Comparison of ENCODE assay signal across 8 cellular contexts in the genomic region with DNA sequence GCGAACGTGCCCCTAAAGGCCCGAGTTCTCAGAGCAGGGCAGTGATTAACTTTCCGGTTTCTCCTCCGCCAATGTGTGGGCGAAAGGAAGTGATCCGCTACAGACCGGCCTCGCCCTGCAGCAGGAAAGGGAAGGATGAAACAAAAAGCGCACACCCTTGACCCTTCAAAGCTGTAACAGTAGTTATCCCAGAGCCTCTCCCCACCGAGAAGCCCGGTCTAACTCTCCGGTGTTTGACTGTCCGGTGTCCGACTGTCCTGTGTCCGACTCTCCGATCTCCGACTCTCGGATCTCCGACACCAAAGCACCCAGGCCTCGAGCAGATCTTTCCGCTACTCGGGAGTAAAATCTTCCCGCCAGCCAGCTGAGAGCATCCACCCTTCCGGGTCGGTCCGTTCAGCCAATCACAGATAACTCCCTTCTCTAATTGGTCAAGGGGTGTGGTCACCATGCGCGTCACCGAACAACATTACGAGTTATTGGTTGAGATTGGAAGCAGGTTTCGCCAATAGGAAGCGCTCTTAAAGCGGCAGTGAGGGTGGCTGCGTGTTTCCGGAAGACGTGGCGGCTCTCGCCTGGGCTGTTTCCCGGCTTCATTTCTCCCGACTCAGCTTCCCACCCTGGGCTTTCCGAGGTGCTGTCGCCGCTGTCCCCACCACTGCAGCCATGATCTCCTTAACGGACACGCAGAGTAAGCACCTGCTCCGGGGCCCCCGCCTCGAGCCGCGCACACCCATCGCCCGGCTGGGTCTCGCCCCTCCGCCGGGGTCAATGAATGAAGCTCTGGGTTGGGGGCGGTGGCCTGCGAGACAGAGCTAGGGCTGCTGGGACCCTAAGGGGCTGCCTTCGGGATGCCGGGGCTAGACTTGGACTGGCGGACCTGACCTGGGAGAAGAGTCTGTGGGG. TPM values are rescaled to one million over a fixed set of nuclear protein-coding genes. Genes with fewer than 3 reads are reported as not detected.
A peak's percentile ranks its signal among the peaks of the same experiment; 100 is the strongest.
DNase-seq lines count a peak whose midpoint lies in the region; ATAC-seq and TF ChIP-seq lines count a peak whose summit lies in the region.

A gene with protein sequence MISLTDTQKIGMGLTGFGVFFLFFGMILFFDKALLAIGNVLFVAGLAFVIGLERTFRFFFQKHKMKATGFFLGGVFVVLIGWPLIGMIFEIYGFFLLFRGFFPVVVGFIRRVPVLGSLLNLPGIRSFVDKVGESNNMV (plus strand): TSS at position 532 of the 906 bp plus-strand sequence. CDS start 135 bp downstream, at position 667.
A gene with protein sequence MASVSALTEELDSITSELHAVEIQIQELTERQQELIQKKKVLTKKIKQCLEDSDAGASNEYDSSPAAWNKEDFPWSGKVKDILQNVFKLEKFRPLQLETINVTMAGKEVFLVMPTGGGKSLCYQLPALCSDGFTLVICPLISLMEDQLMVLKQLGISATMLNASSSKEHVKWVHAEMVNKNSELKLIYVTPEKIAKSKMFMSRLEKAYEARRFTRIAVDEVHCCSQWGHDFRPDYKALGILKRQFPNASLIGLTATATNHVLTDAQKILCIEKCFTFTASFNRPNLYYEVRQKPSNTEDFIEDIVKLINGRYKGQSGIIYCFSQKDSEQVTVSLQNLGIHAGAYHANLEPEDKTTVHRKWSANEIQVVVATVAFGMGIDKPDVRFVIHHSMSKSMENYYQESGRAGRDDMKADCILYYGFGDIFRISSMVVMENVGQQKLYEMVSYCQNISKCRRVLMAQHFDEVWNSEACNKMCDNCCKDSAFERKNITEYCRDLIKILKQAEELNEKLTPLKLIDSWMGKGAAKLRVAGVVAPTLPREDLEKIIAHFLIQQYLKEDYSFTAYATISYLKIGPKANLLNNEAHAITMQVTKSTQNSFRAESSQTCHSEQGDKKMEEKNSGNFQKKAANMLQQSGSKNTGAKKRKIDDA (minus strand): TSS at position 378 of the 906 bp plus-strand sequence. CDS start 2,065 bp downstream, outside the sequence.

- CTCF ChIA-PET in Calu3 (lab: Charles Lee), result interaction anchor here (0.7 kb wide), 1 partner anchor 942 kb away, joined by 3 read pairs; no protein-coding TSS in a partner anchor
- CTCF ChIA-PET in activated CD8-positive, alpha-beta memory T cell treated with anti-CD3 and anti-CD28 coated beads, Interleukin-2, amount 10 ng/mL, durations not matched to agents 7 days and 5 days (lab: Charles Lee), result interaction anchor here (0.6 to 1.5 kb wide), 7 partner anchors 9 to 179 kb away, joined by 3 to 8 read pairs (median 4); partner anchors contain the start of genes LDHB and PYROXD1

- no CpG with 5 or more reads among the region's 61 CpGs for WGBS in mesendoderm (ENCODE audit: extremely low coverage, insufficient coverage, low lambda C conversion rate)

- H3K56ac ChIP-seq in mesendoderm (ENCODE audit: low read length), result peak within 1 kb of the TSS; percentile 92

- peak within 1 kb of the TSS; percentile 45 for H3K4ac ChIP-seq in mesendoderm (ENCODE audit: low read depth, low read length)

- H3K27ac ChIP-seq in HUES48 (ENCODE audit: low read depth, low read length), result peak within 1 kb of the TSS; percentile 89
- H3K27ac ChIP-seq in mesendoderm (ENCODE audit: low read depth, low read length), result peak within 1 kb of the TSS; percentile 64

- ATAC-seq in GM21423 (IDR thresholded peaks at IDR 0.05; ENCODE audit: unreplicated experiment), result peak; percentile 98
- ATAC-seq in activated CD8-positive, alpha-beta memory T cell treated with anti-CD3 and anti-CD28 coated beads, Interleukin-2, amount 10 ng/mL, durations not matched to agents 7 days and 5 days, result peak; percentile 93

- peaks cover 25% of the 10 kb centered on the region for H3K36me3 ChIP-seq in HUES48 (ENCODE audit: control insufficient read depth, insufficient read depth, low read length)
- H3K36me3 ChIP-seq in NT2/D1 (ENCODE audit: insufficient read depth, insufficient read length, low read length), result peaks cover 44% of the 10 kb centered on the region
- H3K36me3 ChIP-seq in mesendoderm (ENCODE audit: control insufficient read depth, insufficient read depth, low read length), result no peaks in the 10 kb centered on the region

- H3K9me3 ChIP-seq in HUES48 (ENCODE audit: control insufficient read depth, insufficient read depth, low read length), result no peaks in the 10 kb centered on the region
- no peaks in the 10 kb centered on the region for H3K9me3 ChIP-seq in NT2/D1 (ENCODE audit: insufficient read depth, low read length)

- H3K27ac Mint-ChIP-seq in Calu3 (ENCODE audit: unreplicated experiment), result no peak within 1 kb of the TSS
- H3K27ac Mint-ChIP-seq in activated CD8-positive, alpha-beta memory T cell treated with anti-CD3 and anti-CD28 coated beads, Interleukin-2, amount 10 ng/mL, durations not matched to agents 7 days and 5 days, result no peak within 1 kb of the TSS

- H4K5ac ChIP-seq in mesendoderm (ENCODE audit: low read length), result no peak within 1 kb of the TSS

- intact Hi-C loops in Calu3 (cut with micrococcal nuclease; ENCODE audit: unreplicated experiment), result loop anchor here (5.0 to 10.0 kb wide), 2 partner anchors 64 to 183 kb away; partner anchors contain the start of gene PYROXD1

- H3K4me1 Mint-ChIP-seq in Calu3 (ENCODE audit: low read depth, unreplicated experiment), result peaks cover 9% of the 10 kb centered on the region
- H3K4me1 Mint-ChIP-seq in activated CD8-positive, alpha-beta memory T cell treated with anti-CD3 and anti-CD28 coated beads, Interleukin-2, amount 10 ng/mL, durations not matched to agents 7 days and 5 days, result peaks cover 48% of the 10 kb centered on the region

- in situ Hi-C loops in endometrial microvascular endothelial cells (cut with HindIII; ENCODE audit: inconsistent ontology term, low pct_unique_long_range_greater_than_20kb, low sequenced_read_pairs), result no loop called here

- TF ChIP-seq CTCF in Calu3 (IDR thresholded peaks at IDR 0.05; ENCODE audit: unreplicated experiment), result no peak

- H3K4me3 ChIP-seq in HUES48 (ENCODE audit: low read depth, low read length), result peak within 1 kb of the TSS; percentile 81
- peak within 1 kb of the TSS; percentile 90 for H3K4me3 ChIP-seq in NT2/D1 (ENCODE audit: insufficient read length, low read depth)
- H3K4me3 ChIP-seq in mesendoderm (ENCODE audit: low read length), result peak within 1 kb of the TSS; percentile 90

- H3K79me1 ChIP-seq in mesendoderm (ENCODE audit: low read length), result peaks cover 9% of the 10 kb centered on the region

- H3K4me1 ChIP-seq in HUES48 (ENCODE audit: control insufficient read depth, insufficient read depth, low read length), result peaks cover 9% of the 10 kb centered on the region
- H3K4me1 ChIP-seq in NT2/D1 (ENCODE audit: insufficient read depth, insufficient read length), result no peaks in the 10 kb centered on the region
- peaks cover 2% of the 10 kb centered on the region for H3K4me1 ChIP-seq in mesendoderm (ENCODE audit: control insufficient read depth, low read depth, low read length)

- no peak within 1 kb of the TSS for H3K4me3 Mint-ChIP-seq in Calu3 (ENCODE audit: low read depth, unreplicated experiment)
- no peak within 1 kb of the TSS for H3K4me3 Mint-ChIP-seq in activated CD8-positive, alpha-beta memory T cell treated with anti-CD3 and anti-CD28 coated beads, Interleukin-2, amount 10 ng/mL, durations not matched to agents 7 days and 5 days

- H3K27me3 ChIP-seq in HUES48 (ENCODE audit: control insufficient read depth, insufficient read depth, low read length) (no peaks in the 10 kb centered on the region), NT2/D1 (ENCODE audit: insufficient read depth, insufficient read length) (no peaks in the 10 kb centered on the region), mesendoderm (ENCODE audit: insufficient read depth, low read length, poor library complexity) (no peaks in the 10 kb centered on the region)

- peak; percentile 90 for DNase-seq in Calu3
- DNase-seq in NT2/D1 (ENCODE audit: low read depth, low spot score), result peak; percentile 100
- peak; percentile 96 for DNase-seq in activated CD8-positive, alpha-beta memory T cell treated with anti-CD3 and anti-CD28 coated beads, Interleukin-2, amount 10 ng/mL, durations not matched to agents 7 days and 5 days
- DNase-seq in mesendoderm, result peak; percentile 99
- DNase-seq in stimulated activated CD8-positive, alpha-beta memory T cell treated with anti-CD3 and anti-CD28 coated beads, Interleukin-15, amount 100 ng/mL, for 1 hour (ENCODE audit: low read depth), result peak; percentile 79

- no peak within 1 kb of the TSS for H2BK15ac ChIP-seq in mesendoderm (replicated peaks; ENCODE audit: low read depth)

- peak within 1 kb of the TSS; percentile 72 for H3K18ac ChIP-seq in mesendoderm (ENCODE audit: low read length)

- H2BK120ac ChIP-seq in mesendoderm (ENCODE audit: low read depth, low read length), result no peak within 1 kb of the TSS

- no peaks in the 10 kb centered on the region for H3K27me3 Mint-ChIP-seq in Calu3 (ENCODE audit: unreplicated experiment)
- no peaks in the 10 kb centered on the region for H3K27me3 Mint-ChIP-seq in activated CD8-positive, alpha-beta memory T cell treated with anti-CD3 and anti-CD28 coated beads, Interleukin-2, amount 10 ng/mL, durations not matched to agents 7 days and 5 days

- peak within 1 kb of the TSS; percentile 66 for H3K4me2 ChIP-seq in mesendoderm (ENCODE audit: low read length)

- BruUV-seq in Calu3 (replicated peaks; lab: Mats Ljungman, UMichigan), result no TSS peak

- H4K8ac ChIP-seq in mesendoderm (ENCODE audit: low read depth, low read length), result peak within 1 kb of the TSS; percentile 89

- H2BK5ac ChIP-seq in mesendoderm (ENCODE audit: low read length), result no peak within 1 kb of the TSS

- no peak within 1 kb of the TSS for H2AK5ac ChIP-seq in mesendoderm (ENCODE audit: low read length)

- H3K9ac ChIP-seq in HUES48 (ENCODE audit: low read depth, low read length) (peak within 1 kb of the TSS; percentile 84), NT2/D1 (ENCODE audit: insufficient read length, low read depth) (peak within 1 kb of the TSS; percentile 91), mesendoderm (ENCODE audit: low read length) (peak within 1 kb of the TSS; percentile 87)

- no peaks in the 10 kb centered on the region for H3K9me3 Mint-ChIP-seq in Calu3 (ENCODE audit: low read depth, unreplicated experiment)
- H3K9me3 Mint-ChIP-seq in activated CD8-positive, alpha-beta memory T cell treated with anti-CD3 and anti-CD28 coated beads, Interleukin-2, amount 10 ng/mL, durations not matched to agents 7 days and 5 days (ENCODE audit: low read depth), result no peaks in the 10 kb centered on the region

- no peaks in the 10 kb centered on the region for H3K36me3 Mint-ChIP-seq in Calu3 (ENCODE audit: insufficient read depth, unreplicated experiment)
- H3K36me3 Mint-ChIP-seq in activated CD8-positive, alpha-beta memory T cell treated with anti-CD3 and anti-CD28 coated beads, Interleukin-2, amount 10 ng/mL, durations not matched to agents 7 days and 5 days, result peaks cover 32% of the 10 kb centered on the region

- peaks cover 29% of the 10 kb centered on the region for H3K79me2 ChIP-seq in mesendoderm (ENCODE audit: control insufficient read depth, insufficient read depth, low read length)

- peak within 1 kb of the TSS; percentile 70 for H3K23ac ChIP-seq in mesendoderm (ENCODE audit: low read length)

RNA-seq across cellular contexts. Expression of the first gene that starts in this region (rescaled TPM):
- total RNA-seq in Calu3 (2022) (30.7 and 37.1 TPM in 2 replicates), endometrial microvascular endothelial cells (ENCODE audit: inconsistent ontology term) (41.6 TPM)
- total RNA-seq in activated CD8-positive, alpha-beta memory T cell treated with anti-CD3 and anti-CD28 coated beads, Interleukin-2, amount 10 ng/mL, durations not matched to agents 7 days and 5 days, result 10 to 100 TPM; 35.1 to 36.8 TPM
- 24.8 TPM for polyA plus RNA-seq in mesendoderm (2013, experiment 1 of 2)
- polyA plus RNA-seq in mesendoderm (2013, experiment 2 of 2), result 23.2 TPM

RNA-seq across cellular contexts. Expression of the second gene that starts in this region (rescaled TPM):
- total RNA-seq in Calu3 (2022) (28.0 and 32.1 TPM in 2 replicates), endometrial microvascular endothelial cells (ENCODE audit: inconsistent ontology term) (96.4 TPM)
- 10 to 100 TPM; 87.6 to 91.5 TPM for total RNA-seq in activated CD8-positive, alpha-beta memory T cell treated with anti-CD3 and anti-CD28 coated beads, Interleukin-2, amount 10 ng/mL, durations not matched to agents 7 days and 5 days
- 34.1 TPM for polyA plus RNA-seq in mesendoderm (2013, experiment 1 of 2)
- 33.3 TPM for polyA plus RNA-seq in mesendoderm (2013, experiment 2 of 2)

Comparison
In these comparisons a context has a peak if more than half of its experiments do, and no peak if none do; other contexts are left out.
1. Peak in every context shown above with its lines: DNase-seq, ATAC-seq, H3K4me3 ChIP-seq and H3K27ac ChIP-seq.